Comparison of ENCODE assay signal across 8 cellular contexts in genomic region chr2:8543065-8543411, GRCh38.
A peak's percentile ranks its signal among the peaks of the same experiment; 100 is the strongest.
DNase-seq lines count a peak whose midpoint lies in the region; FAIRE-seq and TF ChIP-seq lines count a peak whose summit lies in the region.

No MANE protein-coding gene starts in this region.

- H3K27ac Mint-ChIP-seq in activated naive CD4-positive, alpha-beta T cell treated with anti-CD3 and anti-CD28 coated beads, Interleukin-2, amount 10 ng/mL, durations not matched to agents 7 days and 5 days: peak overlapping the region; percentile 94

- CTCF ChIA-PET in activated naive CD4-positive, alpha-beta T cell treated with anti-CD3 and anti-CD28 coated beads, Interleukin-2, amount 10 ng/mL, durations not matched to agents 7 days and 5 days (lab: Charles Lee): interaction anchor here (0.8 to 2.5 kb wide), 8 partner anchors 28 to 275 kb away, joined by 3 to 21 read pairs (median 6); partner anchors contain the start of gene ID2

- H3K4me3 ChIP-seq in HL-60 (replicated peaks; ENCODE audit: insufficient read depth, low read length): no peak overlapping the region

- no peaks in the 10 kb centered on the region for H3K36me3 Mint-ChIP-seq in activated naive CD4-positive, alpha-beta T cell treated with anti-CD3 and anti-CD28 coated beads, Interleukin-2, amount 10 ng/mL, durations not matched to agents 7 days and 5 days

- no peak overlapping the region for H3K4me3 Mint-ChIP-seq in activated naive CD4-positive, alpha-beta T cell treated with anti-CD3 and anti-CD28 coated beads, Interleukin-2, amount 10 ng/mL, durations not matched to agents 7 days and 5 days

- no peak for TF ChIP-seq CTCF in HL-60 (IDR thresholded peaks at IDR 0.05; ENCODE audit: insufficient read depth, low read length)

- no peaks in the 10 kb centered on the region for H3K27me3 ChIP-seq in HL-60 (ENCODE audit: insufficient read depth, poor library complexity, severe bottlenecking)

- FAIRE-seq in GM19239 (lab: Jason Lieb, UNC): no peak

- peak overlapping the region; percentile 93 for H3K27ac ChIP-seq in HL-60 (replicated peaks)
- peak overlapping the region; percentile 12 for H3K27ac ChIP-seq in substantia nigra (ENCODE audit: low read depth, low read length, poor library complexity, severe bottlenecking)

- H3K27me3 Mint-ChIP-seq in activated naive CD4-positive, alpha-beta T cell treated with anti-CD3 and anti-CD28 coated beads, Interleukin-2, amount 10 ng/mL, durations not matched to agents 7 days and 5 days: peaks cover 4% of the 10 kb centered on the region

- DNase-seq in activated naive CD4-positive, alpha-beta T cell treated with anti-CD3 and anti-CD28 coated beads, Interleukin-2, amount 10 ng/mL, durations not matched to agents 7 days and 5 days: no peak
- DNase-seq in activated naive CD4-positive, alpha-beta T cell treated with Interleukin-2 at 50 U/mL for 16 hours: no peak
- no peak for DNase-seq in HL-60 (ENCODE audit: low read depth in 1 of 2, low spot score in 1 of 2)
- peak; percentile 30 for DNase-seq in effector CD4-positive, alpha-beta T cell
- DNase-seq in substantia nigra (lab: John Stamatoyannopoulos, UW): no peak
- DNase-seq in iPS-NIHi7 (ENCODE audit: extremely low spot score): no peak
- no peak for DNase-seq in GM19239 (ENCODE audit: insufficient read length, low spot score)
- no peak for DNase-seq in NCI-H2171 treated with DMSO at 0.1 percent for 48 hours (lab: John Stamatoyannopoulos, UW)

- peaks cover 97% of the 10 kb centered on the region for H3K4me1 Mint-ChIP-seq in activated naive CD4-positive, alpha-beta T cell treated with anti-CD3 and anti-CD28 coated beads, Interleukin-2, amount 10 ng/mL, durations not matched to agents 7 days and 5 days

- H3K9me3 Mint-ChIP-seq in activated naive CD4-positive, alpha-beta T cell treated with anti-CD3 and anti-CD28 coated beads, Interleukin-2, amount 10 ng/mL, durations not matched to agents 7 days and 5 days: no peaks in the 10 kb centered on the region
